11 cellular contexts compared by ENCODE assay signal in genomic region chr19:17757125-17757524, GRCh38. TPM values are rescaled to one million over a fixed set of nuclear protein-coding genes. Genes with fewer than 3 reads are reported as not detected.
DNase-seq lines count a peak whose midpoint lies in the region; TF ChIP-seq lines count a peak whose summit lies in the region.
"Had no signal": no experiment of that assay in that cellular context is flagged by ENCODE, and none has a peak within 500 bp of the region (broad histone marks: within the 10 kb centered on the region; RNA-seq: fewer than 3 reads in every experiment).

No MANE protein-coding gene starts in this region.

- H2AFZ ChIP-seq in neural progenitor cell (replicated peaks): no peak overlapping the region

- no peaks in the 10 kb centered on the region for H3K9me3 Mint-ChIP-seq in chondrocyte (ENCODE audit: low read depth)
- no peaks in the 10 kb centered on the region for H3K9me3 Mint-ChIP-seq in neural progenitor cell

- H3K4me2 ChIP-seq in neural progenitor cell: no peak overlapping the region

- no peak for TF ChIP-seq POLR2A in esophagus squamous epithelium (IDR thresholded peaks at IDR 0.05)

- H3K36me3 ChIP-seq in esophagus squamous epithelium (no peaks in the 10 kb centered on the region), neural progenitor cell (no peaks in the 10 kb centered on the region)

- TF ChIP-seq CTCF in chondrocyte (IDR thresholded peaks at IDR 0.05): no peak
- no peak for TF ChIP-seq CTCF in esophagus squamous epithelium (IDR thresholded peaks at IDR 0.05)
- no peak for TF ChIP-seq CTCF in neural progenitor cell (IDR thresholded peaks at IDR 0.05)

- WGBS in esophagus squamous epithelium, 2 donors: 29 to 32% methylated on average over 5 to 7 of the region's 9 CpGs

- peaks cover 26% of the 10 kb centered on the region for H3K4me1 Mint-ChIP-seq in chondrocyte (ENCODE audit: low read depth)
- H3K4me1 Mint-ChIP-seq in neural progenitor cell: peaks cover 49% of the 10 kb centered on the region

- peak; percentile 25 for DNase-seq in COLO829 (ENCODE audit: low spot score)
- DNase-seq in NCI-H2029 treated with DMSO at 0.1 percent for 48 hours (lab: John Stamatoyannopoulos, UW): peak; percentile 72
- no peak for DNase-seq in chondrocyte (ENCODE audit: low spot score)
- DNase-seq in mucosa of gallbladder (ENCODE audit: low spot score): peak; percentile 88
- DNase-seq in esophagus squamous epithelium (lab: John Stamatoyannopoulos, UW): no peak
- no peak for DNase-seq in NCI-H1930 (lab: John Stamatoyannopoulos, UW)
- no peak for DNase-seq in neural progenitor cell (ENCODE audit: low spot score)
- DNase-seq in islet precursor cell: no peak
- DNase-seq: activated CD4-positive, alpha-beta T cell treated with anti-CD3 and anti-CD28 coated beads, Interleukin-2, amount 50 U/mL, for 48 hours; NCI-H187 treated with DMSO at 0.1 percent for 48 hours; stimulated activated CD4-positive, alpha-beta T cell treated with anti-CD3 and anti-CD28 coated beads, Interleukin-2, amount 100 ng/mL, for 48 hours had no signal

- H4K20me1 ChIP-seq in neural progenitor cell (ENCODE audit: low read depth): no peaks in the 10 kb centered on the region

- H3K79me2 ChIP-seq in neural progenitor cell (ENCODE audit: low read depth): no peaks in the 10 kb centered on the region

- peaks cover 15% of the 10 kb centered on the region for H3F3A ChIP-seq in neural progenitor cell (ENCODE audit: low read depth)

- intact Hi-C loops in esophagus squamous epithelium (cut with DNase I): loop anchor here (10.0 kb wide), 1 partner anchor 52 kb away; no protein-coding TSS in a partner anchor

- H3K4me3 ChIP-seq in esophagus squamous epithelium (no peak overlapping the region), neural progenitor cell (no peak overlapping the region)

- H3K27ac ChIP-seq in esophagus squamous epithelium (no peak overlapping the region), neural progenitor cell (no peak overlapping the region)

- H3K9ac ChIP-seq in neural progenitor cell: no peak overlapping the region

- H3K9me3 ChIP-seq in esophagus squamous epithelium (no peaks in the 10 kb centered on the region), neural progenitor cell (ENCODE audit: low read depth) (no peaks in the 10 kb centered on the region)

- H3K4me1 ChIP-seq in esophagus squamous epithelium (peaks cover 3 to 26% (median 5%) of the 10 kb centered on the region in 3 donors), neural progenitor cell (peaks cover 18% of the 10 kb centered on the region)

- no peaks in the 10 kb centered on the region for H3K27me3 Mint-ChIP-seq in chondrocyte (ENCODE audit: low read depth)
- H3K27me3 Mint-ChIP-seq in neural progenitor cell (ENCODE audit: insufficient read depth, low read depth): peaks cover 5% of the 10 kb centered on the region

- H3K27me3 ChIP-seq in esophagus squamous epithelium (no peaks in the 10 kb centered on the region), neural progenitor cell (no peaks in the 10 kb centered on the region)

- peak overlapping the region; percentile 68 for H3K27ac Mint-ChIP-seq in chondrocyte (ENCODE audit: unreplicated experiment)
- H3K27ac Mint-ChIP-seq in neural progenitor cell: no peak overlapping the region

- H3K4me3 Mint-ChIP-seq in chondrocyte (ENCODE audit: unreplicated experiment) (no peak overlapping the region), neural progenitor cell (no peak overlapping the region)

- H3K36me3 Mint-ChIP-seq in chondrocyte (ENCODE audit: low read depth) (no peaks in the 10 kb centered on the region), neural progenitor cell (peaks cover 11% of the 10 kb centered on the region)

RNA-seq across cellular contexts. Expression of gene FCHO1, which starts 5.8 kb away (rescaled TPM):
- total RNA-seq in chondrocyte: 0.22 to 0.70 TPM (median 0.49 TPM) in 3 replicates
- 19.8 TPM for total RNA-seq in mucosa of gallbladder
- 1 to 10 TPM in 3 of 4 donors, under 1 TPM in 1; 0.76 to 3.5 (median 2.6) TPM for total RNA-seq in esophagus squamous epithelium
- 15.5 and 29.8 TPM in 2 replicates for total RNA-seq in neural progenitor cell (ENCODE audit: low replicate concordance)

RNA-seq across cellular contexts. Expression of gene B3GNT3, which starts 37.8 kb away (rescaled TPM):
- not detected in 3 replicates for total RNA-seq in chondrocyte
- 243 TPM for total RNA-seq in mucosa of gallbladder
- 10 to 100 TPM; 11.6 to 23.5 (median 21.2) TPM for total RNA-seq in esophagus squamous epithelium
- total RNA-seq in neural progenitor cell (ENCODE audit: low replicate concordance): not detected in 2 replicates

RNA-seq across cellular contexts. Expression of gene MAP1S, which starts 37.8 kb away (rescaled TPM):
- total RNA-seq in chondrocyte: 34.7 to 64.4 TPM (median 61.3 TPM) in 3 replicates
- total RNA-seq in mucosa of gallbladder: 92.3 TPM
- total RNA-seq in esophagus squamous epithelium: 10 to 100 TPM in 3 of 4 donors, 1 to 10 TPM in 1; 4.8 to 16.3 (median 11.4) TPM
- total RNA-seq in neural progenitor cell (ENCODE audit: low replicate concordance): 8.9 and 30.4 TPM in 2 replicates

Comparison
In these comparisons a context has a peak if more than half of its experiments do, and no peak if none do; other contexts are left out.
1. DNase-seq: peak in COLO829 (single experiment), NCI-H2029 treated with DMSO at 0.1 percent for 48 hours (single experiment) and mucosa of gallbladder (single experiment); none in chondrocyte (single experiment), esophagus squamous epithelium (single experiment), NCI-H1930 (0 of 2), neural progenitor cell (single experiment) and islet precursor cell (single experiment).
2. RNA of gene B3GNT3, which starts 37.8 kb away (total RNA-seq): 243 TPM in mucosa of gallbladder (single experiment) and 11.6 to 23.5 TPM in esophagus squamous epithelium; not detected in chondrocyte and not detected in neural progenitor cell; every median in the first group is over 10 times any median in the second.